Comparison of ENCODE assay signal across 8 cellular contexts in genomic region chr1:244460195-244460594, GRCh38. TPM values are rescaled to one million over a fixed set of nuclear protein-coding genes. Genes with fewer than 3 reads are reported as not detected.
DNase-seq lines count a peak whose midpoint lies in the region; ATAC-seq and TF ChIP-seq lines count a peak whose summit lies in the region.
"Had no signal": no experiment of that assay in that cellular context is flagged by ENCODE, and none has a peak within 500 bp of the region (broad histone marks: within the 10 kb centered on the region; RNA-seq: fewer than 3 reads in every experiment).

No MANE protein-coding gene starts in this region.

- H3K27me3 ChIP-seq in gastrocnemius medialis: no peaks in the 10 kb centered on the region

- H3K27ac Mint-ChIP-seq in activated naive CD8-positive, alpha-beta T cell treated with anti-CD3 and anti-CD28 coated beads for 36 hours: peak overlapping the region; percentile 45

- TF ChIP-seq POLR2A in gastrocnemius medialis (IDR thresholded peaks at IDR 0.05): no peak

- peak; percentile 10 for DNase-seq in ELF-1 (ENCODE audit: low read depth, low spot score)
- peak; percentile 39 for DNase-seq in NCI-H2171 (lab: John Stamatoyannopoulos, UW)
- peak; percentile 30 for DNase-seq in activated naive CD8-positive, alpha-beta T cell treated with anti-CD3 and anti-CD28 coated beads for 36 hours
- peak in 1 of 2 donors; percentile 29 for DNase-seq in gastrocnemius medialis
- DNase-seq in NOMO-1 treated with DMSO at 0.1 percent for 48 hours (lab: John Stamatoyannopoulos, UW; ENCODE audit: unreplicated experiment): no peak
- no peak for DNase-seq in NCI-H1694 treated with DMSO at 0.1 percent for 48 hours (lab: John Stamatoyannopoulos, UW)
- DNase-seq: hypothalamus had no signal

- no peaks in the 10 kb centered on the region for H3K27me3 Mint-ChIP-seq in activated naive CD8-positive, alpha-beta T cell treated with anti-CD3 and anti-CD28 coated beads for 36 hours

- no peaks in the 10 kb centered on the region for H3K36me3 ChIP-seq in gastrocnemius medialis

- peaks cover 11% of the 10 kb centered on the region for H3K4me1 Mint-ChIP-seq in activated naive CD8-positive, alpha-beta T cell treated with anti-CD3 and anti-CD28 coated beads for 36 hours

- in situ Hi-C loops in gastrocnemius medialis (cut with MboI; ENCODE audit: low sequenced_read_pairs in 4 of 4): loop anchor here in 2 of 4 donors (25.0 kb wide), 2 partner anchors 202 to 552 kb away; partner anchors contain the start of gene DESI2 (in 1 of the 2)

- H3K4me1 ChIP-seq in gastrocnemius medialis: peaks cover 4 to 6% of the 10 kb centered on the region in 2 donors

- H3K36me3 Mint-ChIP-seq in activated naive CD8-positive, alpha-beta T cell treated with anti-CD3 and anti-CD28 coated beads for 36 hours: peaks cover 19% of the 10 kb centered on the region

- intact Hi-C loops in gastrocnemius medialis (cut with DNase I; ENCODE audit: low total_unique reads): no loop called here

- ATAC-seq in gastrocnemius medialis: no peak
- no peak for ATAC-seq in HG02870 (IDR thresholded peaks at IDR 0.05; ENCODE audit: unreplicated experiment)

- no peaks in the 10 kb centered on the region for H3K9me3 ChIP-seq in gastrocnemius medialis

- H3K4me3 Mint-ChIP-seq in activated naive CD8-positive, alpha-beta T cell treated with anti-CD3 and anti-CD28 coated beads for 36 hours: no peak overlapping the region

- TF ChIP-seq CTCF in gastrocnemius medialis (IDR thresholded peaks at IDR 0.05 in 4 of 5, conservative IDR thresholded peaks at IDR 0.05 in 1 of 5): no peak

- H3K27ac ChIP-seq in gastrocnemius medialis: peak overlapping the region in 2 of 4 donors; percentile 83 to 87

- peak overlapping the region in 3 of 4 donors; percentile 66 to 73 (median 68) for H3K4me3 ChIP-seq in gastrocnemius medialis

- H3K9me3 Mint-ChIP-seq in activated naive CD8-positive, alpha-beta T cell treated with anti-CD3 and anti-CD28 coated beads for 36 hours: peaks cover 12% of the 10 kb centered on the region

RNA-seq across cellular contexts. Expression of gene CATSPERE, which starts 0.9 kb away (rescaled TPM):
- under 1 TPM; 0.38 to 0.45 TPM for total RNA-seq in activated naive CD8-positive, alpha-beta T cell treated with anti-CD3 and anti-CD28 coated beads for 36 hours
- total RNA-seq in gastrocnemius medialis: under 1 TPM in 3 of 4 donors, not detected in 1; 0.49 to 0.58 (median 0.56) TPM

RNA-seq across cellular contexts. Expression of gene ADSS2, which starts 8.5 kb away (rescaled TPM):
- 10 to 100 TPM; 66.1 to 67.8 TPM for total RNA-seq in activated naive CD8-positive, alpha-beta T cell treated with anti-CD3 and anti-CD28 coated beads for 36 hours
- total RNA-seq in gastrocnemius medialis: 10 to 100 TPM in 2 of 4 donors, 1 to 10 TPM in 2; 8.0 to 18.4 (median 9.9) TPM

Comparison
In these comparisons a context has a peak if more than half of its experiments do, and no peak if none do; other contexts are left out.
1. DNase-seq: peak in ELF-1 (single experiment), NCI-H2171 (single experiment) and activated naive CD8-positive, alpha-beta T cell treated with anti-CD3 and anti-CD28 coated beads for 36 hours (single experiment); none in NOMO-1 treated with DMSO at 0.1 percent for 48 hours (single experiment) and NCI-H1694 treated with DMSO at 0.1 percent for 48 hours (single experiment).